21 cellular contexts compared by ENCODE assay signal in the genomic region with DNA sequence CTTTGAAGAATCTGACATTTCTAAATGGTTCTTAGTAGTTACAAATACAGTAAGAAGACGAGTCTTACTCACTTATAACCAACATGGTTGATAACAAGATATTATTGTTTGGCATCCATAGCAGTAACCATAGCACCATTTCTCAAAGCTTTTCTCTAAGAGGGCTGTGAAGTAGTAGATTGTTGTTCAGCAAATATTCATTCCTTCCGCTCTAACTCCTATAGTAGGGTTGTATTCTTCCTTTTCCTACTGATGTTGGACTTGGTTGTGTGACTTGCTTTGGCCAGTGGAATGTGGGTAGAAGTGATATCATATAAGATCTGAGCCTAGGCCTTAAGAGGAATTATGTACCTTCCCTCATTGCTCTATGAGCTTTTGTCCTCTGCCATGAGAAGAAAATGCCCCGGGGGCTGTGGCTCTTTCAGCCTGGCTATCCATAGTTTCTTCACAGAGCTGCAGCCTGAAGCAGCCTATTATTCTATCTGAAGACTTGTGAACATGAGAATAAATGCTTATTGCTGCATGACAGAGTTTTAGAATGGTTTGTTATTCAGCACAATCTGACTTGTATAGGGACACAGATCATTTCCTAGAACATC.
"Had no signal": no experiment of that assay in that cellular context is flagged by ENCODE, and none has a peak within 500 bp of the region (broad histone marks: within the 10 kb centered on the region; RNA-seq: fewer than 3 reads in every experiment).

No MANE protein-coding gene starts in this region.

- H3K4me3 Mint-ChIP-seq: activated B cell treated with CpG ODN at 0.5 μM for 24 hours; activated CD4-positive, alpha-beta memory T cell treated with anti-CD3 and anti-CD28 coated beads, Interleukin-2, amount 10 ng/mL, durations not matched to agents 7 days and 5 days; activated naive CD4-positive, alpha-beta T cell treated with anti-CD3 and anti-CD28 coated beads for 36 hours; activated T-helper 17 cell treated with anti-CD3 and anti-CD28 coated beads, Interleukin-2, amount 50 U/mL, for 72 hours; effector memory CD8-positive, alpha-beta T cell; naive B cell had no signal

- H3K27me3 Mint-ChIP-seq: activated B cell treated with CpG ODN at 0.5 μM for 24 hours had no signal

- H3K27me3 ChIP-seq: body of pancreas, esophagus squamous epithelium, neutrophil, pancreas had no signal

- ATAC-seq: activated T-helper 17 cell treated with anti-CD3 and anti-CD28 coated beads, Interleukin-2, amount 50 U/mL, for 72 hours; body of pancreas; effector memory CD8-positive, alpha-beta T cell; left lobe of liver; pancreas had no signal

- H3K27ac Mint-ChIP-seq: activated B cell treated with CpG ODN at 0.5 μM for 24 hours; activated CD4-positive, alpha-beta memory T cell treated with anti-CD3 and anti-CD28 coated beads, Interleukin-2, amount 10 ng/mL, durations not matched to agents 7 days and 5 days; activated naive CD4-positive, alpha-beta T cell treated with anti-CD3 and anti-CD28 coated beads for 36 hours; activated T-helper 17 cell treated with anti-CD3 and anti-CD28 coated beads, Interleukin-2, amount 50 U/mL, for 72 hours; effector memory CD8-positive, alpha-beta T cell; naive B cell had no signal

- H3K27ac ChIP-seq: body of pancreas, neutrophil, pancreas had no signal

- DNase-seq: activated B cell treated with CpG ODN at 0.5 μM for 24 hours; activated CD4-positive, alpha-beta memory T cell treated with anti-CD3 and anti-CD28 coated beads, Interleukin-2, amount 10 ng/mL, durations not matched to agents 7 days and 5 days; activated CD4-positive, alpha-beta T cell treated with anti-CD3 and anti-CD28 coated beads for 48 hours; activated naive CD4-positive, alpha-beta T cell treated with anti-CD3 and anti-CD28 coated beads for 36 hours; activated T-cell treated with anti-CD3 and anti-CD28 coated beads, Interleukin-2, amount 50 U/mL, for 1 hour; body of pancreas; caudate nucleus; effector memory CD8-positive, alpha-beta T cell; esophagus squamous epithelium; hypothalamus; islet precursor cell; mammary epithelial cell; naive B cell; pancreas; stimulated activated CD4-positive, alpha-beta T cell treated with anti-CD3 and anti-CD28 coated beads, Interleukin-12 subunit alpha, Interleukin-12 subunit beta, amount 100 ng/mL, for 4 hours; stimulated activated CD4-positive, alpha-beta T cell treated with anti-CD3 and anti-CD28 coated beads, Interleukin-1b, Interleukin-23, amount 100 ng/mL, for 48 hours; stimulated activated CD8-positive, alpha-beta memory T cell treated with anti-CD3 and anti-CD28 coated beads, Interleukin-4, amount 100 ng/mL, for 48 hours; stimulated activated naive CD4-positive, alpha-beta T cell had no signal

- H3K9me3 Mint-ChIP-seq: activated CD4-positive, alpha-beta memory T cell treated with anti-CD3 and anti-CD28 coated beads, Interleukin-2, amount 10 ng/mL, durations not matched to agents 7 days and 5 days; effector memory CD8-positive, alpha-beta T cell had no signal

- H3K36me3 ChIP-seq: esophagus squamous epithelium, neutrophil, pancreas had no signal

- H3K9me3 ChIP-seq: body of pancreas, neutrophil, pancreas had no signal

- H3K4me1 Mint-ChIP-seq: activated B cell treated with CpG ODN at 0.5 μM for 24 hours; activated CD4-positive, alpha-beta memory T cell treated with anti-CD3 and anti-CD28 coated beads, Interleukin-2, amount 10 ng/mL, durations not matched to agents 7 days and 5 days; activated T-helper 17 cell treated with anti-CD3 and anti-CD28 coated beads, Interleukin-2, amount 50 U/mL, for 72 hours had no signal

- H3K4me3 ChIP-seq: body of pancreas, esophagus squamous epithelium, pancreas had no signal

- H3K4me1 ChIP-seq: body of pancreas had no signal
